ENCODE assay signal across 1 cellular context in the genomic region with DNA sequence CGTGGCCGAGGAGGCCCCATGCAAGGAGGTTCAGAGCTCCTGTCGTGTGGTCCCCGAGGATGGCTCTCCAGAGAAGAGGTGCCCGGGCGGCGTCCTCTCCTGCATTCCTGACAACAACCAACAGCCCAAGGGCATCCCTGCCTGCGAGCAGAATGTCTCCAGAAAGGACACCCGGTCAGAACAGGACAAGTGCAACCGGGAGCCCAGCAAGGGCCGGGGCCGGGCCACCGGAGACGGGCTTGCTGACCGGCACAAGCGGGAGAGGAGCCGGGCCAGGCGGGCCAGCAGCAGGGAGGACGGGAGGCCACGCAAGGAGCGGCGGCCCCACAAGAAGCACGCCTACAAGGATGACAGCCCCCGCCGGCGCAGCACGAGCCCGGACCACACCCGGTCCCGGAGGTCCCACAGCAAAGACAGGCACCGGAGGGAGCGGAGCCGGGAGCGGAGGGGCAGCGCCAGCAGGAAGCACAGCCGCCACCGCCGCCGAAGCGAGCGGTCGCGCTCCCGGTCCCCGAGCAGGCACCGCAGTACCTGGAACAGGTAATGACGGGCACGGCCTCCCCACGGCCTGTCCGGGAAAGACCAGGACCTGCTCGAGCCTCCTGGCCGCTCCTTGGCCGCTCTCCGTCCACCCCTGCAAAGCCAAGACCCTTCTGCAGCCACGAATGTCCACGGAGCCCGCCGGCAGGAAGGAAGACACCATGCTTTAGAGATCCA.
TF ChIP-seq lines count a peak whose summit lies in the region.

No MANE protein-coding gene starts in this region.

TF ChIP-seq in GM12878, 131 proteins besides CTCF, POLR2A, EP300 and RAD21:
- TF ChIP-seq BCL11A (IDR thresholded peaks at IDR 0.05; ENCODE audit: low read depth, low read length): no peak
- TF ChIP-seq SMAD5 (IDR thresholded peaks at IDR 0.05; ENCODE audit: low read depth): no peak
- no peak for TF ChIP-seq SRF (IDR thresholded peaks at IDR 0.05; ENCODE audit: low read depth in 2 of 2, low read length in 2 of 2)
- TF ChIP-seq SMAD1 (IDR thresholded peaks at IDR 0.05; ENCODE audit: low read depth, partially characterized antibody): no peak
- TF ChIP-seq, protein P1, sequence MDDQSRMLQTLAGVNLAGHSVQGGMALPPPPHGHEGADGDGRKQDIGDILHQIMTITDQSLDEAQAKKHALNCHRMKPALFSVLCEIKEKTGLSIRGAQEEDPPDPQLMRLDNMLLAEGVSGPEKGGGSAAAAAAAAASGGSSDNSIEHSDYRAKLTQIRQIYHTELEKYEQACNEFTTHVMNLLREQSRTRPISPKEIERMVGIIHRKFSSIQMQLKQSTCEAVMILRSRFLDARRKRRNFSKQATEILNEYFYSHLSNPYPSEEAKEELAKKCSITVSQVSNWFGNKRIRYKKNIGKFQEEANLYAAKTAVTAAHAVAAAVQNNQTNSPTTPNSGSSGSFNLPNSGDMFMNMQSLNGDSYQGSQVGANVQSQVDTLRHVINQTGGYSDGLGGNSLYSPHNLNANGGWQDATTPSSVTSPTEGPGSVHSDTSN (IDR thresholded peaks at IDR 0.05; ENCODE audit: insufficient replicate concordance, low read depth, low read length): no peak
- TF ChIP-seq GATAD2B (conservative IDR thresholded peaks at IDR 0.05; ENCODE audit: low read depth): no peak
- TF ChIP-seq RB1 (IDR thresholded peaks at IDR 0.05; ENCODE audit: borderline replicate concordance): no peak
- TF ChIP-seq IRF4 (IDR thresholded peaks at IDR 0.05; ENCODE audit: low read depth, low read length): no peak
- TF ChIP-seq CBX3 (IDR thresholded peaks at IDR 0.05; ENCODE audit: borderline replicate concordance, low read depth): no peak
- no peak for TF ChIP-seq SREBF1 (IDR thresholded peaks at IDR 0.05; ENCODE audit: low read length)
- TF ChIP-seq ASH2L (IDR thresholded peaks at IDR 0.05; ENCODE audit: borderline replicate concordance, low read depth): no peak
- no peak for TF ChIP-seq ZNF217 (IDR thresholded peaks at IDR 0.05)
- TF ChIP-seq PAX8 (IDR thresholded peaks at IDR 0.05): no peak
- no peak for TF ChIP-seq YBX1 (IDR thresholded peaks at IDR 0.05)
TF ChIP-seq in GM12878: peak in this region for 0.
